9 cellular contexts compared by ENCODE assay signal in the genomic region with DNA sequence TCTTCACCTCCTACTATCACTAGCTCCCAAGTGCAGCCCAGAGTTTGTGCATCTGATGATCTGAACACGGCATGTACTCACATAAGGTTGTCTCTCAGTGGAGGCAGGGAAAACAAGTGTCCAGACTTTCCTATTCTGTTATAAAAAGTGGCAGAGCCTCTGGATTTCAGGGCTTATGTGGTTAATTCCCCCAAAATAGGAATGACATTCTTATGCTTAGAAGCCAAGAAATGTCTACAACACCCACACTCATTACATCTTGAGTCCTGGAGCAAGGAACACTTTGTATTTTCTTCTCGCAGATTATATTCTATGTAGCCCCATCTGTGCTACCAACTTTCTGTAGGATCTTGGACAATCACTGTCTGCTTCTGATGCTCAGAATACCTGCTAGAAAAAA. TPM values are rescaled to one million over a fixed set of nuclear protein-coding genes. Genes with fewer than 3 reads are reported as not detected.
"Had no signal": no experiment of that assay in that cellular context is flagged by ENCODE, and none has a peak within 500 bp of the region (broad histone marks: within the 10 kb centered on the region; RNA-seq: fewer than 3 reads in every experiment).

No MANE protein-coding gene starts in this region.

- H3K4me3 ChIP-seq: GM23248, HAP-1 had no signal

- DNase-seq: GM23248, GOT3, H7, HFFc6, KBM-7 had no signal

- H3K4me1 ChIP-seq: HAP-1 had no signal

- H3K36me3 ChIP-seq: HAP-1 had no signal

- FAIRE-seq: HepG2 had no signal

- ATAC-seq: HCT116, HepG2 had no signal

- H3K9me3 ChIP-seq: HAP-1 had no signal

- H3K27ac ChIP-seq: GM23248 had no signal

RNA-seq across cellular contexts. Expression of a gene that starts 13.5 kb away (rescaled TPM):
- polyA plus RNA-seq: GM23248, HepG2, IgD-negative memory B cell had no signal

RNA-seq across cellular contexts. Expression of a gene that starts 18.6 kb away (rescaled TPM):
- polyA plus RNA-seq: GM23248, HepG2 had no signal

RNA-seq across cellular contexts. Expression of a gene that starts 27.8 kb away (rescaled TPM):
- polyA plus RNA-seq: GM23248, HepG2, IgD-negative memory B cell had no signal
